Comparison of ENCODE assay signal across 1 cellular context in genomic region chr3:121834734-121835709, GRCh38.
TF ChIP-seq lines count a peak whose summit lies in the region.

EAF2 (plus strand) TSS chr3:121835209; CDS start chr3:121835286, 77 bp downstream.
A gene with protein sequence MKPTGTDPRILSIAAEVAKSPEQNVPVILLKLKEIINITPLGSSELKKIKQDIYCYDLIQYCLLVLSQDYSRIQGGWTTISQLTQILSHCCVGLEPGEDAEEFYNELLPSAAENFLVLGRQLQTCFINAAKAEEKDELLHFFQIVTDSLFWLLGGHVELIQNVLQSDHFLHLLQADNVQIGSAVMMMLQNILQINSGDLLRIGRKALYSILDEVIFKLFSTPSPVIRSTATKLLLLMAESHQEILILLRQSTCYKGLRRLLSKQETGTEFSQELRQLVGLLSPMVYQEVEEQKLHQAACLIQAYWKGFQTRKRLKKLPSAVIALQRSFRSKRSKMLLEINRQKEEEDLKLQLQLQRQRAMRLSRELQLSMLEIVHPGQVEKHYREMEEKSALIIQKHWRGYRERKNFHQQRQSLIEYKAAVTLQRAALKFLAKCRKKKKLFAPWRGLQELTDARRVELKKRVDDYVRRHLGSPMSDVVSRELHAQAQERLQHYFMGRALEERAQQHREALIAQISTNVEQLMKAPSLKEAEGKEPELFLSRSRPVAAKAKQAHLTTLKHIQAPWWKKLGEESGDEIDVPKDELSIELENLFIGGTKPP (minus strand): TSS chr3:121835060. CDS start chr3:121828960, 6,100 bp downstream.

TF ChIP-seq in HepG2, 621 proteins besides CTCF, POLR2A, EP300 and RAD21 (continued from another document and continues in another):
- TF ChIP-seq ISL2 (CRISPR knock-in tag; IDR thresholded peaks at IDR 0.05) (peak; percentile 69; the same call in 1 of the 2 replicates), RBM39 (IDR thresholded peaks at IDR 0.05; ENCODE audit: low read depth, low read length, poor library complexity, severe bottlenecking) (peak; percentile 30), ZNF563 (CRISPR knock-in tag; IDR thresholded peaks at IDR 0.05) (peak; percentile 72; the same call in 1 of the 2 replicates), ZFY (CRISPR knock-in tag; IDR thresholded peaks at IDR 0.05) (peak; percentile 95), ZNF672 (CRISPR knock-in tag; IDR thresholded peaks at IDR 0.05) (no peak), RXRA (CRISPR knock-in tag; IDR thresholded peaks at IDR 0.05) (peak; percentile 41; the same call in 1 of the 2 replicates), DMAP1 (CRISPR knock-in tag; IDR thresholded peaks at IDR 0.05) (peak; percentile 54; the same call in 1 of the 2 replicates), ZNF749 (CRISPR knock-in tag; IDR thresholded peaks at IDR 0.05; ENCODE audit: borderline replicate concordance) (peak; percentile 74; the same call in 1 of the 2 replicates), MED1 (CRISPR knock-in tag; IDR thresholded peaks at IDR 0.05) (peak; percentile 48; the same call in 1 of the 2 replicates), ZKSCAN8 (CRISPR knock-in tag; IDR thresholded peaks at IDR 0.05; ENCODE audit: borderline replicate concordance) (no peak), SIX1 (CRISPR knock-in tag; IDR thresholded peaks at IDR 0.05; ENCODE audit: borderline replicate concordance) (no peak), ZSCAN9 (CRISPR knock-in tag; IDR thresholded peaks at IDR 0.05; ENCODE audit: borderline replicate concordance) (peak; percentile 38; the same call in 1 of the 2 replicates), NRL (CRISPR knock-in tag; IDR thresholded peaks at IDR 0.05; ENCODE audit: borderline replicate concordance) (peak; percentile 47), ZNF543 (CRISPR knock-in tag; IDR thresholded peaks at IDR 0.05) (peak; percentile 75), REXO4 (CRISPR knock-in tag; IDR thresholded peaks at IDR 0.05; ENCODE audit: borderline replicate concordance) (no peak), TOPORS (CRISPR knock-in tag; IDR thresholded peaks at IDR 0.05) (no peak), HES4 (CRISPR knock-in tag; IDR thresholded peaks at IDR 0.05; ENCODE audit: borderline replicate concordance) (0 out of 2 replicates have a peak, but pooled peaks have one; percentile 67), RFX5 (IDR thresholded peaks at IDR 0.05; ENCODE audit: low read depth, low read length) (peak; percentile 64; the same call in 1 of the 2 replicates), KDM4B (CRISPR knock-in tag; IDR thresholded peaks at IDR 0.05) (no peak), LBX2 (CRISPR knock-in tag; IDR thresholded peaks at IDR 0.05; ENCODE audit: borderline replicate concordance) (no peak), MYC (CRISPR knock-in tag; IDR thresholded peaks at IDR 0.05; ENCODE audit: borderline replicate concordance) (peak; percentile 86; the same call in 1 of the 2 replicates), GFI1 (CRISPR knock-in tag; IDR thresholded peaks at IDR 0.05; ENCODE audit: borderline replicate concordance) (0 out of 2 replicates have a peak, but pooled peaks have one; percentile 51), ARNT2 (CRISPR knock-in tag; IDR thresholded peaks at IDR 0.05; ENCODE audit: low read depth) (no peak; the same call in 1 of the 2 replicates), MAFF (IDR thresholded peaks at IDR 0.05; ENCODE audit: low read depth, low read length) (peak; percentile 27; the same call in 1 of the 2 replicates), KLF16 (CRISPR knock-in tag; IDR thresholded peaks at IDR 0.05) (peak in 1 of 2 experiments; percentile 31; a peak in 1 of 4 replicates), CENPX (CRISPR knock-in tag; IDR thresholded peaks at IDR 0.05) (no peak), ZNF317 (CRISPR knock-in tag; IDR thresholded peaks at IDR 0.05) (peak; percentile 49; the same call in 1 of the 2 replicates), PAF1 (CRISPR knock-in tag; IDR thresholded peaks at IDR 0.05) (no peak), FOXA3 (CRISPR knock-in tag; IDR thresholded peaks at IDR 0.05) (peak; percentile 23; the same call in 1 of the 2 replicates), ELF3 (CRISPR knock-in tag; IDR thresholded peaks at IDR 0.05) (no peak), ZBED4 (CRISPR knock-in tag; IDR thresholded peaks at IDR 0.05; ENCODE audit: borderline replicate concordance) (no peak), ZNF207 (IDR thresholded peaks at IDR 0.05; ENCODE audit: borderline replicate concordance) (no peak), ZNF24 (IDR thresholded peaks at IDR 0.05) (no peak), KMT2A (CRISPR knock-in tag; IDR thresholded peaks at IDR 0.05) (peak; percentile 79), ZNF562 (CRISPR knock-in tag; IDR thresholded peaks at IDR 0.05; ENCODE audit: borderline replicate concordance) (no peak), ZNF614 (CRISPR knock-in tag; IDR thresholded peaks at IDR 0.05; ENCODE audit: borderline replicate concordance) (no peak), ZSCAN5A (CRISPR knock-in tag; IDR thresholded peaks at IDR 0.05; ENCODE audit: borderline replicate concordance) (no peak), GMEB1 (CRISPR knock-in tag; IDR thresholded peaks at IDR 0.05; ENCODE audit: borderline replicate concordance) (peak; percentile 96), ZNF878 (CRISPR knock-in tag; IDR thresholded peaks at IDR 0.05) (peak; percentile 76; the same call in 1 of the 2 replicates), POLR2G (IDR thresholded peaks at IDR 0.05; ENCODE audit: low read depth, low read length) (peak; percentile 86), YEATS4 (CRISPR knock-in tag; IDR thresholded peaks at IDR 0.05; ENCODE audit: borderline replicate concordance) (peak; percentile 66)
- TF ChIP-seq, protein P1, sequence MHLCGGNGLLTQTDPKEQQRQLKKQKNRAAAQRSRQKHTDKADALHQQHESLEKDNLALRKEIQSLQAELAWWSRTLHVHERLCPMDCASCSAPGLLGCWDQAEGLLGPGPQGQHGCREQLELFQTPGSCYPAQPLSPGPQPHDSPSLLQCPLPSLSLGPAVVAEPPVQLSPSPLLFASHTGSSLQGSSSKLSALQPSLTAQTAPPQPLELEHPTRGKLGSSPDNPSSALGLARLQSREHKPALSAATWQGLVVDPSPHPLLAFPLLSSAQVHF (CRISPR knock-in tag; IDR thresholded peaks at IDR 0.05) = no peak
- TF ChIP-seq, protein P2, sequence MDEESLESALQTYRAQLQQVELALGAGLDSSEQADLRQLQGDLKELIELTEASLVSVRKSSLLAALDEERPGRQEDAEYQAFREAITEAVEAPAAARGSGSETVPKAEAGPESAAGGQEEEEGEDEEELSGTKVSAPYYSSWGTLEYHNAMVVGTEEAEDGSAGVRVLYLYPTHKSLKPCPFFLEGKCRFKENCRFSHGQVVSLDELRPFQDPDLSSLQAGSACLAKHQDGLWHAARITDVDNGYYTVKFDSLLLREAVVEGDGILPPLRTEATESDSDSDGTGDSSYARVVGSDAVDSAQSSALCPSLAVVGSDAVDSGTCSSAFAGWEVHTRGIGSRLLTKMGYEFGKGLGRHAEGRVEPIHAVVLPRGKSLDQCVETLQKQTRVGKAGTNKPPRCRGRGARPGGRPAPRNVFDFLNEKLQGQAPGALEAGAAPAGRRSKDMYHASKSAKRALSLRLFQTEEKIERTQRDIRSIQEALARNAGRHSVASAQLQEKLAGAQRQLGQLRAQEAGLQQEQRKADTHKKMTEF (CRISPR knock-in tag; IDR thresholded peaks at IDR 0.05) = peak; percentile 73
- TF ChIP-seq, protein P3, sequence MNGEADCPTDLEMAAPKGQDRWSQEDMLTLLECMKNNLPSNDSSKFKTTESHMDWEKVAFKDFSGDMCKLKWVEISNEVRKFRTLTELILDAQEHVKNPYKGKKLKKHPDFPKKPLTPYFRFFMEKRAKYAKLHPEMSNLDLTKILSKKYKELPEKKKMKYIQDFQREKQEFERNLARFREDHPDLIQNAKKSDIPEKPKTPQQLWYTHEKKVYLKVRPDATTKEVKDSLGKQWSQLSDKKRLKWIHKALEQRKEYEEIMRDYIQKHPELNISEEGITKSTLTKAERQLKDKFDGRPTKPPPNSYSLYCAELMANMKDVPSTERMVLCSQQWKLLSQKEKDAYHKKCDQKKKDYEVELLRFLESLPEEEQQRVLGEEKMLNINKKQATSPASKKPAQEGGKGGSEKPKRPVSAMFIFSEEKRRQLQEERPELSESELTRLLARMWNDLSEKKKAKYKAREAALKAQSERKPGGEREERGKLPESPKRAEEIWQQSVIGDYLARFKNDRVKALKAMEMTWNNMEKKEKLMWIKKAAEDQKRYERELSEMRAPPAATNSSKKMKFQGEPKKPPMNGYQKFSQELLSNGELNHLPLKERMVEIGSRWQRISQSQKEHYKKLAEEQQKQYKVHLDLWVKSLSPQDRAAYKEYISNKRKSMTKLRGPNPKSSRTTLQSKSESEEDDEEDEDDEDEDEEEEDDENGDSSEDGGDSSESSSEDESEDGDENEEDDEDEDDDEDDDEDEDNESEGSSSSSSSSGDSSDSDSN (CRISPR knock-in tag; IDR thresholded peaks at IDR 0.05) = peak; percentile 63; the same call in 1 of the 2 replicates
- TF ChIP-seq, protein P4, sequence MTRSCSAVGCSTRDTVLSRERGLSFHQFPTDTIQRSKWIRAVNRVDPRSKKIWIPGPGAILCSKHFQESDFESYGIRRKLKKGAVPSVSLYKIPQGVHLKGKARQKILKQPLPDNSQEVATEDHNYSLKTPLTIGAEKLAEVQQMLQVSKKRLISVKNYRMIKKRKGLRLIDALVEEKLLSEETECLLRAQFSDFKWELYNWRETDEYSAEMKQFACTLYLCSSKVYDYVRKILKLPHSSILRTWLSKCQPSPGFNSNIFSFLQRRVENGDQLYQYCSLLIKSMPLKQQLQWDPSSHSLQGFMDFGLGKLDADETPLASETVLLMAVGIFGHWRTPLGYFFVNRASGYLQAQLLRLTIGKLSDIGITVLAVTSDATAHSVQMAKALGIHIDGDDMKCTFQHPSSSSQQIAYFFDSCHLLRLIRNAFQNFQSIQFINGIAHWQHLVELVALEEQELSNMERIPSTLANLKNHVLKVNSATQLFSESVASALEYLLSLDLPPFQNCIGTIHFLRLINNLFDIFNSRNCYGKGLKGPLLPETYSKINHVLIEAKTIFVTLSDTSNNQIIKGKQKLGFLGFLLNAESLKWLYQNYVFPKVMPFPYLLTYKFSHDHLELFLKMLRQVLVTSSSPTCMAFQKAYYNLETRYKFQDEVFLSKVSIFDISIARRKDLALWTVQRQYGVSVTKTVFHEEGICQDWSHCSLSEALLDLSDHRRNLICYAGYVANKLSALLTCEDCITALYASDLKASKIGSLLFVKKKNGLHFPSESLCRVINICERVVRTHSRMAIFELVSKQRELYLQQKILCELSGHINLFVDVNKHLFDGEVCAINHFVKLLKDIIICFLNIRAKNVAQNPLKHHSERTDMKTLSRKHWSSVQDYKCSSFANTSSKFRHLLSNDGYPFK (CRISPR knock-in tag; IDR thresholded peaks at IDR 0.05; ENCODE audit: borderline replicate concordance) = peak; percentile 81
- TF ChIP-seq, protein P5, sequence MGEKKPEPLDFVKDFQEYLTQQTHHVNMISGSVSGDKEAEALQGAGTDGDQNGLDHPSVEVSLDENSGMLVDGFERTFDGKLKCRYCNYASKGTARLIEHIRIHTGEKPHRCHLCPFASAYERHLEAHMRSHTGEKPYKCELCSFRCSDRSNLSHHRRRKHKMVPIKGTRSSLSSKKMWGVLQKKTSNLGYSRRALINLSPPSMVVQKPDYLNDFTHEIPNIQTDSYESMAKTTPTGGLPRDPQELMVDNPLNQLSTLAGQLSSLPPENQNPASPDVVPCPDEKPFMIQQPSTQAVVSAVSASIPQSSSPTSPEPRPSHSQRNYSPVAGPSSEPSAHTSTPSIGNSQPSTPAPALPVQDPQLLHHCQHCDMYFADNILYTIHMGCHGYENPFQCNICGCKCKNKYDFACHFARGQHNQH (CRISPR knock-in tag; IDR thresholded peaks at IDR 0.05) = peak; percentile 38; the same call in 1 of the 2 replicates
